Comparison of ENCODE assay signal across 1 cellular context in the genomic region with DNA sequence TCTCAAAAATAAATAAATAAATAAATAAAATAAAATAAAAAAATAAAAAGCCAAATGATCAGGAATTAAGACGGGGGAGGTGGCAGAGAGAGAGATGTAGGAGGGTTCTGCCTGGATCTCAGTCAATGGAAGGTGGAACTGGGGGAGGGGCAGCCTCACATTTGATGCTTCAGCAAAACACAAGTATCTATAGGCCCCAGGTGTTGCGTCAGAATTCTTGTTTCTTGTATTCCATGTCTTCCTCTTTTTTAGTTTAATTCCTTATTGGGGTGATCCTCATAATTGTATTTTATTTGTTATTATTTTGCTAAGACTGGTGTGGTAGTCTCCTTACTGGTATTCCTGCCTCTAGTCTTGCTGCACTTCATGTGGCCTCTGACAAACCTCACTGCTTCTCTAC.
TF ChIP-seq lines count a peak whose summit lies in the region.

No MANE protein-coding gene starts in this region.

TF ChIP-seq in K562, 482 proteins besides CTCF, POLR2A, EP300 and RAD21:
- TF ChIP-seq CEBPB (tag; IDR thresholded peaks at IDR 0.05) (peak; percentile 35; the same call in 1 of the 2 replicates), HMG20A (CRISPR knock-in tag; conservative IDR thresholded peaks at IDR 0.05) (no peak), ZNF384 (IDR thresholded peaks at IDR 0.05; ENCODE audit: low read depth, low read length) (no peak), CHCHD3 (CRISPR knock-in tag; IDR thresholded peaks at IDR 0.05) (no peak), C11orf30 (IDR thresholded peaks at IDR 0.05; ENCODE audit: low read depth) (peak; percentile 34; the same call in 1 of the 2 replicates), CEBPG (CRISPR knock-in tag; IDR thresholded peaks at IDR 0.05) (no peak), CEBPG (tag; conservative IDR thresholded peaks at IDR 0.05 in 1 of 2, IDR thresholded peaks at IDR 0.05 in 1 of 2) (peak; percentile 50 to 62; a peak in 3 of 4 replicates), ZNF316 (IDR thresholded peaks at IDR 0.05) (peak; percentile 39; the same call in 1 of the 2 replicates), ZNF444 (CRISPR knock-in tag; IDR thresholded peaks at IDR 0.05) (no peak), CHD2 (IDR thresholded peaks at IDR 0.05; ENCODE audit: low read depth, low read length) (no peak), SMAD3 (CRISPR knock-in tag; conservative IDR thresholded peaks at IDR 0.05) (no peak)
- TF ChIP-seq, protein P1, sequence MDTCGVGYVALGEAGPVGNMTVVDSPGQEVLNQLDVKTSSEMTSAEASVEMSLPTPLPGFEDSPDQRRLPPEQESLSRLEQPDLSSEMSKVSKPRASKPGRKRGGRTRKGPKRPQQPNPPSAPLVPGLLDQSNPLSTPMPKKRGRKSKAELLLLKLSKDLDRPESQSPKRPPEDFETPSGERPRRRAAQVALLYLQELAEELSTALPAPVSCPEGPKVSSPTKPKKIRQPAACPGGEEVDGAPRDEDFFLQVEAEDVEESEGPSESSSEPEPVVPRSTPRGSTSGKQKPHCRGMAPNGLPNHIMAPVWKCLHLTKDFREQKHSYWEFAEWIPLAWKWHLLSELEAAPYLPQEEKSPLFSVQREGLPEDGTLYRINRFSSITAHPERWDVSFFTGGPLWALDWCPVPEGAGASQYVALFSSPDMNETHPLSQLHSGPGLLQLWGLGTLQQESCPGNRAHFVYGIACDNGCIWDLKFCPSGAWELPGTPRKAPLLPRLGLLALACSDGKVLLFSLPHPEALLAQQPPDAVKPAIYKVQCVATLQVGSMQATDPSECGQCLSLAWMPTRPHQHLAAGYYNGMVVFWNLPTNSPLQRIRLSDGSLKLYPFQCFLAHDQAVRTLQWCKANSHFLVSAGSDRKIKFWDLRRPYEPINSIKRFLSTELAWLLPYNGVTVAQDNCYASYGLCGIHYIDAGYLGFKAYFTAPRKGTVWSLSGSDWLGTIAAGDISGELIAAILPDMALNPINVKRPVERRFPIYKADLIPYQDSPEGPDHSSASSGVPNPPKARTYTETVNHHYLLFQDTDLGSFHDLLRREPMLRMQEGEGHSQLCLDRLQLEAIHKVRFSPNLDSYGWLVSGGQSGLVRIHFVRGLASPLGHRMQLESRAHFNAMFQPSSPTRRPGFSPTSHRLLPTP (IDR thresholded peaks at IDR 0.05; ENCODE audit: borderline replicate concordance, extremely low read depth, insufficient read length): no peak
